1 cellular context compared by ENCODE assay signal in the genomic region with DNA sequence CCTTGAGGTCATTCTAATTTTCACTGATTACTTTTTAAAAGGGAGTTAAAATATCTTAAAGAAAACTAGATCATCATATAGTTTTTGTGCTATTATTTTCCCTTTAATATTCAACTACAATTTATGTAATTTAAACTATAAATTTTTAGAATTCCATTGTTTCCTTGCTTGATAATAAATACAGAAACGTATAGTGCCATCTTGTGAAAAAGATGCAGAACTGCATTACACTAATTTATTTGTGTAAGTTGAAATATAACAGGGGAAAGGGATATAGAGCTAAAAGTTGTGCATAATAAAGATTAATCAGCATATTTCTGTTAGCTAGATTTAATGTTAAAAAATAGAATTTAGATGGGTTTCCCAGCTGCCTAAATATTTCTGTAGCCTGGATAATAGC.
TF ChIP-seq lines count a peak whose summit lies in the region.

No MANE protein-coding gene starts in this region.

TF ChIP-seq in HepG2, 621 proteins besides CTCF, POLR2A, EP300 and RAD21 (continued from another document):
- TF ChIP-seq, protein P1, sequence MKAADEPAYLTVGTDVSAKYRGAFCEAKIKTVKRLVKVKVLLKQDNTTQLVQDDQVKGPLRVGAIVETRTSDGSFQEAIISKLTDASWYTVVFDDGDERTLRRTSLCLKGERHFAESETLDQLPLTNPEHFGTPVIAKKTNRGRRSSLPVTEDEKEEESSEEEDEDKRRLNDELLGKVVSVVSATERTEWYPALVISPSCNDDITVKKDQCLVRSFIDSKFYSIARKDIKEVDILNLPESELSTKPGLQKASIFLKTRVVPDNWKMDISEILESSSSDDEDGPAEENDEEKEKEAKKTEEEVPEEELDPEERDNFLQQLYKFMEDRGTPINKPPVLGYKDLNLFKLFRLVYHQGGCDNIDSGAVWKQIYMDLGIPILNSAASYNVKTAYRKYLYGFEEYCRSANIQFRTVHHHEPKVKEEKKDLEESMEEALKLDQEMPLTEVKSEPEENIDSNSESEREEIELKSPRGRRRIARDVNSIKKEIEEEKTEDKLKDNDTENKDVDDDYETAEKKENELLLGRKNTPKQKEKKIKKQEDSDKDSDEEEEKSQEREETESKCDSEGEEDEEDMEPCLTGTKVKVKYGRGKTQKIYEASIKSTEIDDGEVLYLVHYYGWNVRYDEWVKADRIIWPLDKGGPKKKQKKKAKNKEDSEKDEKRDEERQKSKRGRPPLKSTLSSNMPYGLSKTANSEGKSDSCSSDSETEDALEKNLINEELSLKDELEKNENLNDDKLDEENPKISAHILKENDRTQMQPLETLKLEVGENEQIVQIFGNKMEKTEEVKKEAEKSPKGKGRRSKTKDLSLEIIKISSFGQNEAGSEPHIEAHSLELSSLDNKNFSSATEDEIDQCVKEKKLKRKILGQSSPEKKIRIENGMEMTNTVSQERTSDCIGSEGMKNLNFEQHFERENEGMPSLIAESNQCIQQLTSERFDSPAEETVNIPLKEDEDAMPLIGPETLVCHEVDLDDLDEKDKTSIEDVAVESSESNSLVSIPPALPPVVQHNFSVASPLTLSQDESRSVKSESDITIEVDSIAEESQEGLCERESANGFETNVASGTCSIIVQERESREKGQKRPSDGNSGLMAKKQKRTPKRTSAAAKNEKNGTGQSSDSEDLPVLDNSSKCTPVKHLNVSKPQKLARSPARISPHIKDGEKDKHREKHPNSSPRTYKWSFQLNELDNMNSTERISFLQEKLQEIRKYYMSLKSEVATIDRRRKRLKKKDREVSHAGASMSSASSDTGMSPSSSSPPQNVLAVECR (CRISPR knock-in tag; IDR thresholded peaks at IDR 0.05; ENCODE audit: borderline replicate concordance) = no peak
- no peak for TF ChIP-seq ZNF747 (CRISPR knock-in tag; IDR thresholded peaks at IDR 0.05; ENCODE audit: borderline replicate concordance)
- TF ChIP-seq POGZ (CRISPR knock-in tag; IDR thresholded peaks at IDR 0.05) = no peak
- TF ChIP-seq, protein P2, sequence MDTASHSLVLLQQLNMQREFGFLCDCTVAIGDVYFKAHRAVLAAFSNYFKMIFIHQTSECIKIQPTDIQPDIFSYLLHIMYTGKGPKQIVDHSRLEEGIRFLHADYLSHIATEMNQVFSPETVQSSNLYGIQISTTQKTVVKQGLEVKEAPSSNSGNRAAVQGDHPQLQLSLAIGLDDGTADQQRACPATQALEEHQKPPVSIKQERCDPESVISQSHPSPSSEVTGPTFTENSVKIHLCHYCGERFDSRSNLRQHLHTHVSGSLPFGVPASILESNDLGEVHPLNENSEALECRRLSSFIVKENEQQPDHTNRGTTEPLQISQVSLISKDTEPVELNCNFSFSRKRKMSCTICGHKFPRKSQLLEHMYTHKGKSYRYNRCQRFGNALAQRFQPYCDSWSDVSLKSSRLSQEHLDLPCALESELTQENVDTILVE (CRISPR knock-in tag; IDR thresholded peaks at IDR 0.05) = no peak
- TF ChIP-seq ZKSCAN1 (IDR thresholded peaks at IDR 0.05; ENCODE audit: low read length) = no peak
- TF ChIP-seq BRD4 (CRISPR knock-in tag; IDR thresholded peaks at IDR 0.05) = no peak
- TF ChIP-seq, protein P3, sequence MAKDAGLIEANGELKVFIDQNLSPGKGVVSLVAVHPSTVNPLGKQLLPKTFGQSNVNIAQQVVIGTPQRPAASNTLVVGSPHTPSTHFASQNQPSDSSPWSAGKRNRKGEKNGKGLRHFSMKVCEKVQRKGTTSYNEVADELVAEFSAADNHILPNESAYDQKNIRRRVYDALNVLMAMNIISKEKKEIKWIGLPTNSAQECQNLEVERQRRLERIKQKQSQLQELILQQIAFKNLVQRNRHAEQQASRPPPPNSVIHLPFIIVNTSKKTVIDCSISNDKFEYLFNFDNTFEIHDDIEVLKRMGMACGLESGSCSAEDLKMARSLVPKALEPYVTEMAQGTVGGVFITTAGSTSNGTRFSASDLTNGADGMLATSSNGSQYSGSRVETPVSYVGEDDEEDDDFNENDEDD (CRISPR knock-in tag; IDR thresholded peaks at IDR 0.05; ENCODE audit: borderline replicate concordance) = no peak
- no peak for TF ChIP-seq ZMYM3 (CRISPR knock-in tag; IDR thresholded peaks at IDR 0.05)
- TF ChIP-seq ZNF839 (CRISPR knock-in tag; IDR thresholded peaks at IDR 0.05; ENCODE audit: borderline replicate concordance) = no peak
- TF ChIP-seq SIX1 (CRISPR knock-in tag; IDR thresholded peaks at IDR 0.05; ENCODE audit: borderline replicate concordance) = no peak
- no peak for TF ChIP-seq ZNF761 (CRISPR knock-in tag; conservative IDR thresholded peaks at IDR 0.05)
- TF ChIP-seq, protein P4, sequence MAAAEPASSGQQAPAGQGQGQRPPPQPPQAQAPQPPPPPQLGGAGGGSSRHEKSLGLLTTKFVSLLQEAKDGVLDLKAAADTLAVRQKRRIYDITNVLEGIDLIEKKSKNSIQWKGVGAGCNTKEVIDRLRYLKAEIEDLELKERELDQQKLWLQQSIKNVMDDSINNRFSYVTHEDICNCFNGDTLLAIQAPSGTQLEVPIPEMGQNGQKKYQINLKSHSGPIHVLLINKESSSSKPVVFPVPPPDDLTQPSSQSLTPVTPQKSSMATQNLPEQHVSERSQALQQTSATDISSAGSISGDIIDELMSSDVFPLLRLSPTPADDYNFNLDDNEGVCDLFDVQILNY (CRISPR knock-in tag; conservative IDR thresholded peaks at IDR 0.05) = no peak
- TF ChIP-seq ZNF451 (CRISPR knock-in tag; IDR thresholded peaks at IDR 0.05) = no peak
- TF ChIP-seq CHD4 (IDR thresholded peaks at IDR 0.05; ENCODE audit: borderline replicate concordance, low read length) = no peak
- TF ChIP-seq BHLHE40 (IDR thresholded peaks at IDR 0.05; ENCODE audit: low read length) = no peak
- TF ChIP-seq MAFF (IDR thresholded peaks at IDR 0.05; ENCODE audit: low read depth, low read length) = peak; percentile 69; the same call in 1 of the 2 replicates
- TF ChIP-seq GABPB1 (CRISPR knock-in tag; IDR thresholded peaks at IDR 0.05) = no peak
- no peak for TF ChIP-seq RFX5 (IDR thresholded peaks at IDR 0.05; ENCODE audit: low read depth, low read length)
- no peak for TF ChIP-seq ZBTB7A (CRISPR knock-in tag; IDR thresholded peaks at IDR 0.05)
- TF ChIP-seq, protein P5, sequence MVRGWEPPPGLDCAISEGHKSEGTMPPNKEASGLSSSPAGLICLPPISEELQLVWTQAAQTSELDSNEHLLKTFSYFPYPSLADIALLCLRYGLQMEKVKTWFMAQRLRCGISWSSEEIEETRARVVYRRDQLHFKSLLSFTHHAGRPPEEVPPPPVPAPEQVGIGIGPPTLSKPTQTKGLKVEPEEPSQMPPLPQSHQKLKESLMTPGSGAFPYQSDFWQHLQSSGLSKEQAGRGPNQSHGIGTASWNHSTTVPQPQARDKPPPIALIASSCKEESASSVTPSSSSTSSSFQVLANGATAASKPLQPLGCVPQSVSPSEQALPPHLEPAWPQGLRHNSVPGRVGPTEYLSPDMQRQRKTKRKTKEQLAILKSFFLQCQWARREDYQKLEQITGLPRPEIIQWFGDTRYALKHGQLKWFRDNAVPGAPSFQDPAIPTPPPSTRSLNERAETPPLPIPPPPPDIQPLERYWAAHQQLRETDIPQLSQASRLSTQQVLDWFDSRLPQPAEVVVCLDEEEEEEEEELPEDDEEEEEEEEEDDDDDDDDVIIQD (CRISPR knock-in tag; IDR thresholded peaks at IDR 0.05; ENCODE audit: low read depth) = no peak
- TF ChIP-seq, protein P6, sequence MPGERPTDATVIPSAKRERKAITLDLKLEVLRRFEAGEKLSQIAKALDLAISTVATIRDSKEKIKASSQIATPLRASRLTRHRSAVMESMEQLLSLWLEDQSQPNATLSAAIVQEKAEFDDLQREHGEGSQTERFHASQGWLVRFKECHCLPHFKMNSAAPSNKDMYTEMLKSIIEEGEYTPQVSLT (CRISPR knock-in tag; IDR thresholded peaks at IDR 0.05; ENCODE audit: borderline replicate concordance, low read depth) = no peak
- TF ChIP-seq MIER2 (CRISPR knock-in tag; IDR thresholded peaks at IDR 0.05) = no peak
